Comparison of ENCODE assay signal across 12 cellular contexts in the genomic region with DNA sequence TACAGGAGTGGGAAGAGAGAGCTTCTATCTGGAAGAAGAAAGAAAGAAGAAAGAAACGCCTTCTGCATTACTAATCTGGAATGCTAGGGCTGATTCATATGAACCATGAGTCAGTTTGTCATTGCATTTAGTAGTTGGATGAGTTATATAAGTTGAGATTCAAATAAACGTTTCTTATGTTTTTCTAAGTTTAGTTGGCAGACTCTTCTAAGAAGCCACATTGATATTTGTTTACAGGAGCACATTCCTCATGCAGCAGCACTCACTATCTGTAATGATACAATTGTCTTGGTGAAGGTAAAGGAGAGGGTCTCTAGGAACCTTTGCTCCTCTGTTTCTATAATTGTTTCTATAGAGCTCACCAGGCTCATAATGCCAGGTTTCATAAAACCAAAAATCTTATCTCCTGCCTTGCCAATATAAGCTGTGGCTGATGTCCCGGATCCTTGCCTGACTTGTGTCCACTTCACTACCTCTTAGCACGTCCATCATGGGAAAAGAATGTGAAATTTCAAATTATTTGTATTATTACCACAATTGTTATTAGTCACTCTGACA. TPM values are rescaled to one million over a fixed set of nuclear protein-coding genes. Genes with fewer than 3 reads are reported as not detected.
DNase-seq lines count a peak whose midpoint lies in the region; TF ChIP-seq lines count a peak whose summit lies in the region.
"Had no signal": no experiment of that assay in that cellular context is flagged by ENCODE, and none has a peak within 500 bp of the region (broad histone marks: within the 10 kb centered on the region; RNA-seq: fewer than 3 reads in every experiment).

No MANE protein-coding gene starts in this region.

- DNase-seq in MCF 10A (ENCODE audit: unreplicated experiment) (peak; percentile 82), breast epithelium (ENCODE audit: low spot score in 2 of 2) (no peak), adipocyte (ENCODE audit: low read depth) (peak; percentile 83), hepatocyte (ENCODE audit: low spot score) (peak; percentile 43), NCI-H2196 treated with DMSO at 0.1 percent for 48 hours (lab: John Stamatoyannopoulos, UW; ENCODE audit: unreplicated experiment) (no peak), endodermal cell (no peak), SW480 (ENCODE audit: low spot score) (no peak), WERI-Rb-1 (no peak)
- DNase-seq: activated CD4-positive, alpha-beta T cell treated with anti-CD3 and anti-CD28 coated beads, Interleukin-2, amount 10 ng/mL, durations not matched to agents 7 days and 5 days; CD4-positive, alpha-beta memory T cell; uterus had no signal

- no peaks in the 10 kb centered on the region for H4K20me1 ChIP-seq in hepatocyte (ENCODE audit: insufficient read depth, poor library complexity, severe bottlenecking)

- H3K27ac Mint-ChIP-seq in MCF 10A (ENCODE audit: low read depth, unreplicated experiment) (peak overlapping the region; percentile 52), endodermal cell (no peak overlapping the region)
- H3K27ac Mint-ChIP-seq: activated CD4-positive, alpha-beta T cell treated with anti-CD3 and anti-CD28 coated beads, Interleukin-2, amount 10 ng/mL, durations not matched to agents 7 days and 5 days; CD4-positive, alpha-beta memory T cell had no signal

- POLR2A ChIA-PET in MCF 10A (lab: Yijun Ruan, JAX), result interaction anchor here (0.5 to 1.6 kb wide), 14 partner anchors 10 to 205 kb away, joined by 3 to 6 read pairs (median 4); no protein-coding TSS in a partner anchor

- H3K27me3 ChIP-seq in breast epithelium (no peaks in the 10 kb centered on the region), adipocyte (replicated peaks; ENCODE audit: control insufficient read depth, insufficient read depth, low read length) (no peaks in the 10 kb centered on the region), hepatocyte (no peaks in the 10 kb centered on the region), endodermal cell (ENCODE audit: control insufficient read depth, insufficient read depth, low read length, poor library complexity, severe bottlenecking) (no peaks in the 10 kb centered on the region), WERI-Rb-1 (ENCODE audit: insufficient read depth, low read depth, severe bottlenecking) (no peaks in the 10 kb centered on the region)
- H3K27me3 ChIP-seq: uterus had no signal

- H3K27ac ChIP-seq in breast epithelium (no peak overlapping the region), hepatocyte (no peak overlapping the region), endodermal cell (ENCODE audit: low read depth, low read length) (no peak overlapping the region), WERI-Rb-1 (no peak overlapping the region)
- H3K27ac ChIP-seq: KMS-11 had no signal

- H3K36me3 ChIP-seq in breast epithelium (no peaks in the 10 kb centered on the region), adipocyte (ENCODE audit: control insufficient read depth, insufficient read depth, low read length, severe bottlenecking) (no peaks in the 10 kb centered on the region), hepatocyte (replicated peaks; ENCODE audit: insufficient read depth, low read depth) (no peaks in the 10 kb centered on the region), endodermal cell (ENCODE audit: control insufficient read depth, insufficient read depth, low read length) (no peaks in the 10 kb centered on the region), WERI-Rb-1 (no peaks in the 10 kb centered on the region)
- H3K36me3 ChIP-seq: uterus had no signal

- H3K4me3 Mint-ChIP-seq in MCF 10A (ENCODE audit: unreplicated experiment), result peak overlapping the region; percentile 11
- H3K4me3 Mint-ChIP-seq in endodermal cell, result no peak overlapping the region
- H3K4me3 Mint-ChIP-seq: activated CD4-positive, alpha-beta T cell treated with anti-CD3 and anti-CD28 coated beads, Interleukin-2, amount 10 ng/mL, durations not matched to agents 7 days and 5 days; CD4-positive, alpha-beta memory T cell had no signal

- TF ChIP-seq POLR2A in breast epithelium (IDR thresholded peaks at IDR 0.05), result no peak

- no peaks in the 10 kb centered on the region for H3K9me2 ChIP-seq in hepatocyte (replicated peaks; ENCODE audit: insufficient read depth)

- no peaks in the 10 kb centered on the region for H3K9me3 ChIP-seq in breast epithelium
- peaks cover 8% of the 10 kb centered on the region for H3K9me3 ChIP-seq in adipocyte (ENCODE audit: control insufficient read depth, low read length)
- no peaks in the 10 kb centered on the region for H3K9me3 ChIP-seq in hepatocyte (ENCODE audit: low read depth)
- H3K9me3 ChIP-seq in endodermal cell (ENCODE audit: control insufficient read depth, low read length), result peaks cover 6% of the 10 kb centered on the region
- no peaks in the 10 kb centered on the region for H3K9me3 ChIP-seq in WERI-Rb-1 (ENCODE audit: severe bottlenecking)
- H3K9me3 ChIP-seq: uterus had no signal

- H3K4me1 Mint-ChIP-seq in MCF 10A (ENCODE audit: insufficient read depth, unreplicated experiment) (peaks cover 37% of the 10 kb centered on the region), endodermal cell (peaks cover 24% of the 10 kb centered on the region)

- H3K36me3 Mint-ChIP-seq in MCF 10A (ENCODE audit: insufficient read depth, unreplicated experiment) (no peaks in the 10 kb centered on the region), endodermal cell (ENCODE audit: low read depth) (no peaks in the 10 kb centered on the region)
- H3K36me3 Mint-ChIP-seq: CD4-positive, alpha-beta memory T cell had no signal

- no peak overlapping the region for H3K4me3 ChIP-seq in breast epithelium
- peak overlapping the region; percentile 50 for H3K4me3 ChIP-seq in adipocyte (ENCODE audit: low read length)
- H3K4me3 ChIP-seq in hepatocyte, result no peak overlapping the region
- H3K4me3 ChIP-seq in endodermal cell (ENCODE audit: low read length), result no peak overlapping the region
- no peak overlapping the region for H3K4me3 ChIP-seq in WERI-Rb-1 (ENCODE audit: low read depth, low read length)
- H3K4me3 ChIP-seq: uterus had no signal

- H3K9ac ChIP-seq in adipocyte (ENCODE audit: low read length), result peak overlapping the region; percentile 33
- no peak overlapping the region for H3K9ac ChIP-seq in endodermal cell (ENCODE audit: extremely low read depth, low read length, poor library complexity, severe bottlenecking)
- H3K9ac ChIP-seq: KMS-11 had no signal

- no peak overlapping the region for H2AFZ ChIP-seq in hepatocyte

- no peaks in the 10 kb centered on the region for H3K79me2 ChIP-seq in hepatocyte

- no peak for TF ChIP-seq CTCF in MCF 10A (IDR thresholded peaks at IDR 0.05; ENCODE audit: unreplicated experiment)
- TF ChIP-seq CTCF in breast epithelium (IDR thresholded peaks at IDR 0.05), result no peak
- TF ChIP-seq CTCF in hepatocyte (IDR thresholded peaks at IDR 0.05; ENCODE audit: poor library complexity), result no peak
- no peak for TF ChIP-seq CTCF in endodermal cell (conservative IDR thresholded peaks at IDR 0.05)
- TF ChIP-seq CTCF in WERI-Rb-1 (IDR thresholded peaks at IDR 0.05; ENCODE audit: low read depth, low read length), result no peak

- no peaks in the 10 kb centered on the region for H3K9me3 Mint-ChIP-seq in MCF 10A (ENCODE audit: unreplicated experiment)
- H3K9me3 Mint-ChIP-seq in endodermal cell, result peaks cover 8% of the 10 kb centered on the region

- WGBS in hepatocyte (ENCODE audit: low lambda C conversion rate, missing lambda C conversion rate), result 58% methylated on average over 4 of the region's 4 CpGs
- 82% methylated on average over 1 to 4 of the region's 4 CpGs for WGBS in endodermal cell (ENCODE audit: insufficient coverage in 1 of 2, insufficient read length in 1 of 2), 2 experiments

- CTCF ChIA-PET in MCF 10A (lab: Yijun Ruan, JAX), result interaction anchor here (0.6 to 3.2 kb wide), 12 partner anchors 9 to 157 kb away, joined by 3 to 11 read pairs (median 4); no protein-coding TSS in a partner anchor

- H3K27me3 Mint-ChIP-seq in MCF 10A (ENCODE audit: insufficient read depth, unreplicated experiment) (no peaks in the 10 kb centered on the region), endodermal cell (ENCODE audit: insufficient read depth) (peaks cover 2% of the 10 kb centered on the region)
- H3K27me3 Mint-ChIP-seq: activated CD4-positive, alpha-beta T cell treated with anti-CD3 and anti-CD28 coated beads, Interleukin-2, amount 10 ng/mL, durations not matched to agents 7 days and 5 days had no signal

- no peak overlapping the region for H3K4me2 ChIP-seq in hepatocyte
- H3K4me2 ChIP-seq: KMS-11 had no signal

- BruUV-seq in MCF 10A (replicated peaks; lab: Mats Ljungman, UMichigan), result no TSS peak

- intact Hi-C loops in MCF 10A (cut with micrococcal nuclease), result no loop called here
- intact Hi-C loops in breast epithelium (cut with DNase I; ENCODE audit: low total_unique reads), result no loop called here

- H3K4me1 ChIP-seq in breast epithelium, result no peaks in the 10 kb centered on the region
- H3K4me1 ChIP-seq in adipocyte (ENCODE audit: control insufficient read depth, insufficient read depth, low read length), result peaks cover 13% of the 10 kb centered on the region
- peaks cover 5% of the 10 kb centered on the region for H3K4me1 ChIP-seq in hepatocyte (ENCODE audit: insufficient read depth)
- H3K4me1 ChIP-seq in endodermal cell (ENCODE audit: control insufficient read depth, insufficient read depth, low read length), result no peaks in the 10 kb centered on the region
- H3K4me1 ChIP-seq: uterus had no signal

RNA-seq across cellular contexts. Expression of gene HOPX, which starts 39.5 kb away (rescaled TPM):
- not detected in 2 replicates for total RNA-seq in MCF 10A (2022)
- total RNA-seq in breast epithelium, result 1 to 10 TPM; 3.8 to 9.8 (median 4.8) TPM
- 17.7 and 20.8 TPM in 2 replicates for total RNA-seq in hepatocyte
- 11.7 and 17.5 TPM in 2 replicates for polyA plus RNA-seq in hepatocyte
- total RNA-seq in endodermal cell, result not detected
- 0.78 TPM for polyA plus RNA-seq in endodermal cell (2013, experiment 1 of 2)
- 0.75 TPM for polyA plus RNA-seq in endodermal cell (2013, experiment 2 of 2)

Comparison
In these comparisons a context has a peak if more than half of its experiments do, and no peak if none do; other contexts are left out.
1. DNase-seq: peak in MCF 10A (single experiment), adipocyte (single experiment) and hepatocyte (single experiment); none in breast epithelium (0 of 2), NCI-H2196 treated with DMSO at 0.1 percent for 48 hours (single experiment), endodermal cell (single experiment), SW480 (single experiment) and WERI-Rb-1 (single experiment).